8 cellular contexts compared by ENCODE assay signal in the genomic region with DNA sequence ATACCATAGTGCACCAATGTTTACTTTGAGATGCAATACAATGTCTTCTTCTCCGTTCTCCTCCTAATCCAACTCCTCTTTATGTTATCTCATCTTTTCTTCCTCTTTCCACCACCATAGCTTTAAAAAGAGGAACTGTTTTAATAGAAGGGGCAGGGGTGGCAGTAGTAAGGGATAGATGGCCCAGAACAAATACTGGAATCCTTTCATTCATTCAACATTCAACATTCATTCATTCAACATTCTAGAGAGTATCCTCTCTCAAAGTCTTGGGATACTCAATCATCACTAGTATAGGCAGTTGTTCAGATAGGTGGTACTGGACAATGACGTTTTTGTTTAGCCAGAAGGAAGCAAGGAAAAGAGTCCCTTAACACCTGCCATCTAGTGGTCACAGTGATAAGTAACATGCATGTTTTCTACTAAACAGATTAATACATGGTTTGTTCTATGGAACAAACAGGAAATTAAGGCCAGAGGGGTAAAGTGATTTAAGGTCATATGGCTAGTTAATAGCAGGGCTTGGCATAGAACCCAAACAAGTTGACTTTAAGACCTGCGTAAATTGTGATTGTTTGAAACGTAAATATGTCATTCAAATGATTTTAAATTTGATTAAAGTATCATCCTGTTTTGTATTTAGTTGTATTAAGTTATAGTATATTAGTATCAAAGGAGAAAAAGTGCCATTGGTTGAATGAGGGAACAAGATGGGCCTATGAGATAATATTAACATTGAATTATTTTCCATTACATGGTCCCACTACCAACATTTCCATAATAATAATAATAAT. TPM values are rescaled to one million over a fixed set of nuclear protein-coding genes. Genes with fewer than 3 reads are reported as not detected.
DNase-seq lines count a peak whose midpoint lies in the region; ATAC-seq, FAIRE-seq and TF ChIP-seq lines count a peak whose summit lies in the region.

No MANE protein-coding gene starts in this region.

- TF ChIP-seq CTCF in HEK293 (tag by site-specific recombination; IDR thresholded peaks at IDR 0.05) (peak; percentile 44; the same call in 1 of the 2 replicates), GM12878 (IDR thresholded peaks at IDR 0.05 in 2 of 3, conservative IDR thresholded peaks at IDR 0.05 in 1 of 3; ENCODE audit: control insufficient read depth in 2 of 3, extremely low read depth in 1 of 3, insufficient read depth in 1 of 3, low read depth in 3 of 3, low read length in 3 of 3) (peak; percentile 56 to 75 (median 67)), liver (IDR thresholded peaks at IDR 0.05; ENCODE audit: low read depth, low read length, missing input control) (peak; percentile 56)

- no peak overlapping the region for H3K9ac ChIP-seq in GM12878 (ENCODE audit: control insufficient read depth, insufficient read depth, low read length)
- no peak overlapping the region for H3K9ac ChIP-seq in liver (ENCODE audit: low read depth in 1 of 2, low read length in 2 of 2)

- DNase-seq in CMK (ENCODE audit: low read depth), result peak; percentile 34
- DNase-seq in NCI-H526 (lab: John Stamatoyannopoulos, UW), result peak; percentile 85 to 86
- DNase-seq in GM12878 (ENCODE audit: low read depth, low spot score), result peak; percentile 23
- no peak for DNase-seq in putamen (ENCODE audit: low spot score)
- DNase-seq in 8988T, result no peak

- POLR2A ChIA-PET in HEK293 (lab: Yijun Ruan, JAX) (no interaction called here), GM12878 (lab: Charles Lee) (interaction anchor here (0.5 kb wide), 1 partner anchor 200 kb away, joined by 3 read pairs; no protein-coding TSS in a partner anchor)

- H3K27me3 ChIP-seq in GM12878 (replicated peaks in 1 of 2; ENCODE audit: control insufficient read depth in 2 of 2, insufficient read depth in 2 of 2, low read length in 1 of 2) (no peaks in the 10 kb centered on the region), liver (ENCODE audit: control insufficient read depth in 4 of 4, insufficient read depth in 4 of 4, low read length in 3 of 4) (no peaks in the 10 kb centered on the region)

- H3K4me3 ChIP-seq in HEK293 (ENCODE audit: low read depth, low read length) (no peak overlapping the region), GM12878 (no peak overlapping the region), liver (ENCODE audit: low read depth in 1 of 3, low read length in 3 of 3) (no peak overlapping the region)

- H3K36me3 ChIP-seq in HEK293 (ENCODE audit: control insufficient read depth in 2 of 2, insufficient read depth in 1 of 2, low read length in 2 of 2), result peaks cover 0 to 6% of the 10 kb centered on the region in 2 experiments; a peak in 1 of 3 replicates
- H3K36me3 ChIP-seq in GM12878 (ENCODE audit: control insufficient read depth in 2 of 2, insufficient read depth in 2 of 2, low read length in 1 of 2), result no peaks in the 10 kb centered on the region
- H3K36me3 ChIP-seq in liver (ENCODE audit: control insufficient read depth in 4 of 4, insufficient read depth in 3 of 4, low read depth in 1 of 4, low read length in 3 of 4), result no peaks in the 10 kb centered on the region

- H2AFZ ChIP-seq in GM12878 (ENCODE audit: control insufficient read depth, low read depth, low read length), result peak overlapping the region; percentile 80

- no peak for TF ChIP-seq POLR2A in GM12878 (IDR thresholded peaks at IDR 0.05; ENCODE audit: low read depth, low read length)

- no TSS peak for BruUV-seq in GM12878 (replicated peaks; lab: Mats Ljungman, UMichigan)

- TF ChIP-seq RAD21 in GM12878 (IDR thresholded peaks at IDR 0.05; ENCODE audit: insufficient read depth, low read depth, low read length), result peak; percentile 21; the same call in 1 of the 2 replicates
- peak; percentile 71 to 82 for TF ChIP-seq RAD21 in liver (IDR thresholded peaks at IDR 0.05)

- in situ Hi-C loops in GM12878 (cut with MboI), result no loop called here

- no peaks in the 10 kb centered on the region for H4K20me1 ChIP-seq in GM12878 (ENCODE audit: control insufficient read depth, insufficient read depth)

- WGBS in GM12878 (ENCODE audit: insufficient coverage, insufficient replicate concordance, low lambda C conversion rate, missing lambda C conversion rate), result 24% methylated on average over 4 of the region's 4 CpGs
- 40% methylated on average over 4 of the region's 4 CpGs for WGBS in liver

- H3K4me1 ChIP-seq in HEK293 (ENCODE audit: control insufficient read depth, insufficient read depth, low read length) (no peaks in the 10 kb centered on the region), GM12878 (ENCODE audit: control insufficient read depth, insufficient read depth, low read length) (no peaks in the 10 kb centered on the region), liver (ENCODE audit: control insufficient read depth in 4 of 4, insufficient read depth in 4 of 4, low read length in 3 of 4) (peaks cover 4 to 18% (median 11%) of the 10 kb centered on the region in 4 donors)

- CTCF ChIA-PET in HEK293 (lab: Yijun Ruan, JAX) (interaction anchor here (0.6 to 1.2 kb wide), 6 partner anchors 9 to 126 kb away, joined by 3 to 5 read pairs (median 4); no protein-coding TSS in a partner anchor), GM12878 (lab: Yijun Ruan, JAX) (interaction anchor here (0.5 to 5.4 kb wide), 18 partner anchors 9 to 1616 kb away, joined by 3 to 42 read pairs (median 4); no protein-coding TSS in a partner anchor)

- intact Hi-C loops in GM12878 (cut with micrococcal nuclease; ENCODE audit: unreplicated experiment), result no loop called here

- H3K27ac ChIP-seq in HEK293 (ENCODE audit: extremely low read depth, low read depth, low read length) (no peak overlapping the region), GM12878 (ENCODE audit: control insufficient read depth, insufficient read depth) (no peak overlapping the region), liver (ENCODE audit: low read depth in 1 of 2, low read length in 2 of 2) (no peak overlapping the region)

- RAD21 ChIA-PET in GM12878 (lab: Charles Lee; ENCODE audit: unreplicated experiment), result interaction anchor here (2.2 kb wide), 1 partner anchor 27 kb away, joined by 11 read pairs; no protein-coding TSS in a partner anchor

- SMC1A ChIA-PET in GM12878 (lab: Charles Lee; ENCODE audit: uncharacterized antibody, unreplicated experiment), result interaction anchor here (0.8 to 3.9 kb wide), 5 partner anchors 10 to 104 kb away, joined by 3 to 29 read pairs (median 3); no protein-coding TSS in a partner anchor

- H3K79me2 ChIP-seq in GM12878 (ENCODE audit: control insufficient read depth, insufficient read depth, low read length), result peaks cover 10% of the 10 kb centered on the region

- FAIRE-seq in GM12878 (lab: Jason Lieb, UNC), result peak; percentile 88

- H3K9me3 ChIP-seq in HEK293 (ENCODE audit: control insufficient read depth, insufficient read depth, low read depth, low read length) (no peaks in the 10 kb centered on the region), GM12878 (replicated peaks; ENCODE audit: control insufficient read depth, insufficient read depth, low read length) (no peaks in the 10 kb centered on the region), liver (ENCODE audit: control insufficient read depth in 4 of 4, low read length in 3 of 4) (no peaks in the 10 kb centered on the region)

- ATAC-seq in GM12878 (peak; percentile 61), GM21529 (IDR thresholded peaks at IDR 0.05; ENCODE audit: unreplicated experiment) (no peak)

- peak overlapping the region; percentile 34 for H3K4me2 ChIP-seq in GM12878 (ENCODE audit: control insufficient read depth, insufficient read depth)

- TF ChIP-seq EP300 in GM12878 (IDR thresholded peaks at IDR 0.05; ENCODE audit: borderline replicate concordance in 1 of 2, control insufficient read depth in 1 of 2, low read depth in 2 of 2, low read length in 2 of 2), result no peak

TF ChIP-seq in GM12878, 131 proteins besides CTCF, POLR2A, EP300 and RAD21 (continues in another document):
- TF ChIP-seq SPI1 (IDR thresholded peaks at IDR 0.05; ENCODE audit: borderline replicate concordance, insufficient read depth, low read depth, low read length) (peak; percentile 73; the same call in 1 of the 2 replicates), MEF2A (IDR thresholded peaks at IDR 0.05; ENCODE audit: insufficient read depth, low read depth, low read length) (no peak), POU2F2 (IDR thresholded peaks at IDR 0.05; ENCODE audit: borderline replicate concordance, low read depth, low read length) (peak; percentile 18; the same call in 1 of the 3 replicates), EED (IDR thresholded peaks at IDR 0.05; ENCODE audit: low read depth) (no peak), MYC (IDR thresholded peaks at IDR 0.05; ENCODE audit: insufficient read depth, insufficient read length, insufficient replicate concordance, low read length, severe bottlenecking) (no peak)

TF ChIP-seq in liver, 16 proteins besides CTCF, POLR2A, EP300 and RAD21:
- TF ChIP-seq HNF4G (IDR thresholded peaks at IDR 0.05) (no peak), SP1 (IDR thresholded peaks at IDR 0.05) (no peak), EGR1 (IDR thresholded peaks at IDR 0.05; ENCODE audit: low read depth in 2 of 2) (no peak), HNF4A (conservative IDR thresholded peaks at IDR 0.05) (no peak), GABPA (IDR thresholded peaks at IDR 0.05 in 1 of 2, conservative IDR thresholded peaks at IDR 0.05 in 1 of 2) (peak in 1 of 2 donors; percentile 34), YY1 (IDR thresholded peaks at IDR 0.05) (no peak), JUND (IDR thresholded peaks at IDR 0.05) (no peak)

RNA-seq across cellular contexts. Expression of a gene that starts 26.9 kb away (rescaled TPM):
- total RNA-seq in GM12878 (2013; cell fraction: nucleolus; rRNA removed), result 2.8 and 5.0 TPM in 2 replicates
- total RNA-seq in GM12878 (2014; rRNA removed), result 4.9 and 5.1 TPM in 2 replicates
- 4.9 and 5.4 TPM in 2 replicates for total RNA-seq in GM12878 (2014; rRNA removed; fragmentation: Illumina TruSeq; extraction: Trizol)
- total RNA-seq in GM12878 (2021), result 6.8 and 7.7 TPM in 2 replicates
- polyA plus RNA-seq in GM12878 (2011; ENCODE audit: low read depth), result 2.0 TPM
- polyA plus RNA-seq in GM12878 (2011; rRNA removed), result 0.96 and 1.5 TPM in 2 replicates
- 0.51 and 0.52 TPM in 2 replicates for polyA plus RNA-seq in GM12878 (2011; cell fraction: cytosol; rRNA removed)
- 0.19 and 0.57 TPM in 2 replicates for polyA plus RNA-seq in GM12878 (2011; cell fraction: nucleus; rRNA removed)
- polyA plus RNA-seq in GM12878 (2012), result 2.5 and 3.2 TPM in 2 replicates
- 5.5 and 6.3 TPM in 2 replicates for polyA plus RNA-seq in GM12878 (2014; fragmentation: Illumina TruSeq; extraction: Trizol)
- 1 to 10 TPM; 3.6 to 5.1 TPM for polyA plus RNA-seq in GM12878 (2014; fragmentation: Nextera tagmentation; extraction: Ambion mirVana)
- 3.6 and 4.2 TPM in 2 replicates for polyA plus RNA-seq in GM12878 (2014; rRNA removed)
- 1 to 10 TPM; 6.6 to 8.4 TPM for polyA plus RNA-seq in GM12878 (2016; fragmentation: Nextera tagmentation; extraction: Ambion mirVana)
- polyA minus RNA-seq in GM12878 (2011; rRNA and poly(A)+ RNA removed), result 0.80 and 1.6 TPM in 2 replicates
- polyA minus RNA-seq in GM12878 (2011; cell fraction: cytosol; rRNA and poly(A)+ RNA removed), result 1.4 TPM in 1 of 2 replicates, not detected in the other
- 0.19 TPM in 1 of 2 replicates, not detected in the other for polyA minus RNA-seq in GM12878 (2011; cell fraction: nucleus; rRNA and poly(A)+ RNA removed)
- 100 to 1,000 TPM in 1 of 2 donors, 10 to 100 TPM in 1; 44.3 to 378 TPM for total RNA-seq in liver
- 100 to 1,000 TPM in 1 of 2 donors, 10 to 100 TPM in 1; 72.5 to 117 TPM for polyA plus RNA-seq in liver

Comparison
In these comparisons a context has a peak if more than half of its experiments do, and no peak if none do; other contexts are left out.
1. DNase-seq: peak in CMK (single experiment), NCI-H526 (2 of 2) and GM12878 (single experiment); none in putamen (single experiment) and 8988T (single experiment).
2. RNA of a gene that starts 26.9 kb away (total RNA-seq): 44.3 to 378 TPM in liver; 2.8 to 7.7 TPM in GM12878; every median in the first group is over 4 times any median in the second.
3. Peak in every context shown above with its lines, with median percentiles within 50 percentile points of each other: CTCF ChIP-seq.